In genomic region chr5:43232943-43233833, GRCh38 we compare ENCODE assay signal across 20 cellular contexts. TPM values are rescaled to one million over a fixed set of nuclear protein-coding genes. Genes with fewer than 3 reads are reported as not detected.
A peak's percentile ranks its signal among the peaks of the same experiment; 100 is the strongest.
DNase-seq lines count a peak whose midpoint lies in the region; ATAC-seq and TF ChIP-seq lines count a peak whose summit lies in the region.
"Had no signal": no experiment of that assay in that cellular context is flagged by ENCODE, and none has a peak within 500 bp of the region (broad histone marks: within the 10 kb centered on the region; RNA-seq: fewer than 3 reads in every experiment).

No MANE protein-coding gene starts in this region.

- H3K9me2 ChIP-seq in MM.1S (replicated peaks; ENCODE audit: insufficient read depth, low read length), result no peaks in the 10 kb centered on the region

- 68 to 77% methylated on average over 15 of the region's 15 CpGs for WGBS in lung, 2 donors

- no peaks in the 10 kb centered on the region for H3K36me3 Mint-ChIP-seq in T-cell
- H3K36me3 Mint-ChIP-seq: memory B cell had no signal

- peaks cover 0 to 4% (median 0%) of the 10 kb centered on the region in 3 donors for H3K4me1 Mint-ChIP-seq in T-cell
- H3K4me1 Mint-ChIP-seq: memory B cell had no signal

- peaks cover 7% of the 10 kb centered on the region for H3K4me1 ChIP-seq in MM.1S (ENCODE audit: low read length)
- H3K4me1 ChIP-seq in lung (ENCODE audit: control insufficient read depth in 2 of 2, insufficient read depth in 2 of 2, low read length in 2 of 2), result no peaks in the 10 kb centered on the region
- H3K4me1 ChIP-seq: tibial artery had no signal

- peak overlapping the region; percentile 43; the same call in 1 of the 2 replicates for H3K27ac ChIP-seq in MM.1S (ENCODE audit: low read length)
- no peak overlapping the region for H3K27ac ChIP-seq in lung (ENCODE audit: low read depth in 1 of 2, low read length in 1 of 2)
- H3K27ac ChIP-seq: epithelial cell of prostate, tibial artery had no signal

- H3F3A ChIP-seq in MM.1S (ENCODE audit: insufficient read depth, low read length), result peaks cover 6% of the 10 kb centered on the region

- H3K9ac ChIP-seq in MM.1S (ENCODE audit: low read length), result no peak overlapping the region

- H3K4me2 ChIP-seq in MM.1S (ENCODE audit: low read depth, low read length), result peak overlapping the region; percentile 46; the same call in 1 of the 2 replicates

- CTCF ChIA-PET in T-cell (lab: Charles Lee), result interaction anchor here (0.7 kb wide), 2 partner anchors 9 to 96 kb away, joined by 3 to 6 read pairs; no protein-coding TSS in a partner anchor

- H2AFZ ChIP-seq in MM.1S (ENCODE audit: low read length), result peak overlapping the region; percentile 13; the same call in 1 of the 2 replicates

- H3K9me3 ChIP-seq in MM.1S (replicated peaks; ENCODE audit: insufficient read depth, low read length), result no peaks in the 10 kb centered on the region
- no peaks in the 10 kb centered on the region for H3K9me3 ChIP-seq in lung (ENCODE audit: control insufficient read depth in 2 of 2, insufficient read depth in 1 of 2, low read length in 1 of 2)
- H3K9me3 ChIP-seq: MG63, right lobe of liver, tibial artery had no signal

- no peak overlapping the region for H3K27ac Mint-ChIP-seq in T-cell
- H3K27ac Mint-ChIP-seq: activated CD4-positive, alpha-beta T cell treated with anti-CD3 and anti-CD28 coated beads, Interleukin-2, amount 10 ng/mL, durations not matched to agents 7 days and 5 days; memory B cell had no signal

- DNase-seq in NCI-H1417 (lab: John Stamatoyannopoulos, UW), result peak; percentile 39 to 91 (median 76)
- DNase-seq in NCI-H1417 treated with DMSO at 0.1 percent for 48 hours (lab: John Stamatoyannopoulos, UW), result no peak
- DNase-seq in MM.1S, result peak; percentile 15
- peak; percentile 60 to 93 for DNase-seq in NCI-H446 (lab: John Stamatoyannopoulos, UW)
- DNase-seq in lung (ENCODE audit: low spot score), result no peak
- DNase-seq in T-cell, result no peak
- no peak for DNase-seq in activated CD4-positive, alpha-beta T cell treated with anti-CD3 and anti-CD28 coated beads for 4 hours
- no peak for DNase-seq in stimulated activated CD4-positive, alpha-beta T cell treated with anti-CD3 and anti-CD28 coated beads, Interleukin-4, amount 100 ng/mL, for 4 hours
- DNase-seq: activated CD4-positive, alpha-beta T cell treated with anti-CD3 and anti-CD28 coated beads, Interleukin-2, amount 10 ng/mL, durations not matched to agents 7 days and 5 days; foreskin fibroblast; GF-D8; MG63; NCI-H2171 treated with DMSO at 0.1 percent for 48 hours; stimulated activated naive CD4-positive, alpha-beta T cell; tibial artery had no signal

- no peaks in the 10 kb centered on the region for H3K27me3 Mint-ChIP-seq in T-cell
- H3K27me3 Mint-ChIP-seq: activated CD4-positive, alpha-beta T cell treated with anti-CD3 and anti-CD28 coated beads, Interleukin-2, amount 10 ng/mL, durations not matched to agents 7 days and 5 days had no signal

- no peaks in the 10 kb centered on the region for H3K9me3 Mint-ChIP-seq in T-cell
- H3K9me3 Mint-ChIP-seq: activated CD4-positive, alpha-beta T cell treated with anti-CD3 and anti-CD28 coated beads, Interleukin-2, amount 10 ng/mL, durations not matched to agents 7 days and 5 days; memory B cell had no signal

- POLR2A ChIA-PET in T-cell (lab: Charles Lee), result no interaction called here

- no peak overlapping the region for H3K4me3 Mint-ChIP-seq in T-cell
- H3K4me3 Mint-ChIP-seq: activated CD4-positive, alpha-beta T cell treated with anti-CD3 and anti-CD28 coated beads, Interleukin-2, amount 10 ng/mL, durations not matched to agents 7 days and 5 days; memory B cell had no signal

- H3K36me3 ChIP-seq in MM.1S (replicated peaks; ENCODE audit: insufficient read depth, low read length) (no peaks in the 10 kb centered on the region), lung (ENCODE audit: control insufficient read depth in 2 of 2, insufficient read depth in 2 of 2, low read length in 2 of 2) (no peaks in the 10 kb centered on the region)
- H3K36me3 ChIP-seq: MG63, right lobe of liver, tibial artery had no signal

- H3K4me3 ChIP-seq in MM.1S (ENCODE audit: low read length) (peak overlapping the region; percentile 19; the same call in 1 of the 2 replicates), lung (no peak overlapping the region)
- H3K4me3 ChIP-seq: MG63, right lobe of liver, tibial artery had no signal

- H3K27me3 ChIP-seq in MM.1S (replicated peaks; ENCODE audit: insufficient read depth, low read length), result no peaks in the 10 kb centered on the region
- H3K27me3 ChIP-seq in lung (ENCODE audit: control insufficient read depth, insufficient read depth), result no peaks in the 10 kb centered on the region
- H3K27me3 ChIP-seq: MG63, right lobe of liver, tibial artery had no signal

- TF ChIP-seq CTCF in MM.1S (IDR thresholded peaks at IDR 0.05; ENCODE audit: low read length), result no peak
- no peak for TF ChIP-seq CTCF in lung (IDR thresholded peaks at IDR 0.05; ENCODE audit: control extremely low read depth, extremely low read depth)

- H4K20me1 ChIP-seq in MM.1S (ENCODE audit: insufficient read depth, low read length), result no peaks in the 10 kb centered on the region

- ATAC-seq in lung (ENCODE audit: insufficient read depth, low FRiP score), result peak; percentile 63
- ATAC-seq in T-cell (replicated peaks in 1 of 4), result no peak
- ATAC-seq: HepG2 had no signal

- H3K79me2 ChIP-seq in MM.1S (ENCODE audit: low read length), result no peaks in the 10 kb centered on the region

RNA-seq across cellular contexts. Expression of gene NIM1K, which starts 41.2 kb away (rescaled TPM):
- total RNA-seq in lung (1 to 10 TPM in 1 of 2 donors, not detected in 1; 4.2 TPM), T-cell (under 1 TPM in 4 of 5 donors, not detected in 1; 0.41 to 0.89 (median 0.73) TPM)
- polyA plus RNA-seq in lung, result 1 to 10 TPM; 1.0 to 3.1 TPM
- total RNA-seq: A172, HepG2 had no signal

Comparison
In these comparisons a context has a peak if more than half of its experiments do, and no peak if none do; other contexts are left out.
1. DNase-seq: peak in NCI-H1417 (3 of 3), MM.1S (single experiment) and NCI-H446 (2 of 2); none in NCI-H1417 treated with DMSO at 0.1 percent for 48 hours (single experiment), lung (single experiment), T-cell (0 of 34), activated CD4-positive, alpha-beta T cell treated with anti-CD3 and anti-CD28 coated beads for 4 hours (0 of 2) and stimulated activated CD4-positive, alpha-beta T cell treated with anti-CD3 and anti-CD28 coated beads, Interleukin-4, amount 100 ng/mL, for 4 hours (0 of 2).